In genomic region chr9:94166237-94167054, GRCh38 we compare ENCODE assay signal across 1 cellular context.
TF ChIP-seq lines count a peak whose summit lies in the region.

No MANE protein-coding gene starts in this region.

TF ChIP-seq in H1, 55 proteins besides CTCF, POLR2A, EP300 and RAD21:
- TF ChIP-seq CREB1 (IDR thresholded peaks at IDR 0.05) (peak; percentile 93), KDM4A (IDR thresholded peaks at IDR 0.05; ENCODE audit: low read depth, low read length, severe bottlenecking) (peak; percentile 24), CHD1 (IDR thresholded peaks at IDR 0.05; ENCODE audit: low read depth, low read length) (no peak), EGR1 (IDR thresholded peaks at IDR 0.05; ENCODE audit: borderline replicate concordance, low read depth, low read length) (peak; percentile 60; the same call in 1 of the 2 replicates), GTF2F1 (IDR thresholded peaks at IDR 0.05; ENCODE audit: borderline replicate concordance, low read depth, low read length) (no peak; the same call in 1 of the 2 replicates), BACH1 (IDR thresholded peaks at IDR 0.05; ENCODE audit: low read length) (peak; percentile 36; the same call in 1 of the 2 replicates), SP4 (IDR thresholded peaks at IDR 0.05; ENCODE audit: low read length) (no peak; the same call in 1 of the 2 replicates), KDM1A (IDR thresholded peaks at IDR 0.05; ENCODE audit: borderline replicate concordance, low read length) (no peak), USF2 (IDR thresholded peaks at IDR 0.05; ENCODE audit: low read length) (0 out of 2 replicates have a peak, but pooled peaks have one; percentile 36), BRCA1 (IDR thresholded peaks at IDR 0.05; ENCODE audit: low read depth, low read length) (no peak), TAF7 (optimal IDR thresholded peaks at IDR 0.05; ENCODE audit: borderline replicate concordance, low read depth, low read length) (peak; percentile 88), FOSL1 (IDR thresholded peaks at IDR 0.05; ENCODE audit: insufficient read depth, low read depth, low read length) (no peak), SAP30 (IDR thresholded peaks at IDR 0.05; ENCODE audit: insufficient read depth, insufficient replicate concordance, low read length) (no peak), EZH2 (IDR thresholded peaks at IDR 0.05; ENCODE audit: low read depth, low read length, severe bottlenecking) (no peak), TEAD4 (IDR thresholded peaks at IDR 0.05; ENCODE audit: low read depth, low read length) (peak; percentile 94), SP2 (IDR thresholded peaks at IDR 0.05; ENCODE audit: low read length) (peak; percentile 79), MAX (IDR thresholded peaks at IDR 0.05) (peak; percentile 83), TAF1 (IDR thresholded peaks at IDR 0.05; ENCODE audit: low read depth, low read length) (peak; percentile 95), CBX8 (IDR thresholded peaks at IDR 0.05; ENCODE audit: borderline replicate concordance, low read depth, low read length) (no peak), NANOG (IDR thresholded peaks at IDR 0.05; ENCODE audit: insufficient read depth, low read depth, low read length, poor library complexity, severe bottlenecking) (no peak), RXRA (IDR thresholded peaks at IDR 0.05; ENCODE audit: insufficient read depth, low read depth, low read length) (no peak), ZNF274 (IDR thresholded peaks at IDR 0.05; ENCODE audit: borderline replicate concordance, extremely low read depth, low read length) (no peak), JUND (IDR thresholded peaks at IDR 0.05; ENCODE audit: low read length) (peak; percentile 77), HDAC6 (IDR thresholded peaks at IDR 0.05; ENCODE audit: low read depth, low read length) (no peak), BCL11A (IDR thresholded peaks at IDR 0.05; ENCODE audit: low read depth in 2 of 2, low read length in 2 of 2) (no peak), YY1 (IDR thresholded peaks at IDR 0.05; ENCODE audit: low read depth, low read length) (peak; percentile 81; the same call in 1 of the 2 replicates), JUN (IDR thresholded peaks at IDR 0.05; ENCODE audit: low read depth, low read length) (no peak), NRF1 (IDR thresholded peaks at IDR 0.05; ENCODE audit: low read depth, low read length) (no peak), ATF3 (IDR thresholded peaks at IDR 0.05; ENCODE audit: insufficient read depth, low read depth, low read length) (0 out of 2 replicates have a peak, but pooled peaks have one; percentile 20), TCF12 (IDR thresholded peaks at IDR 0.05; ENCODE audit: low read depth, low read length) (no peak), POU5F1 (IDR thresholded peaks at IDR 0.05; ENCODE audit: low read depth, low read length) (no peak), GABPA (IDR thresholded peaks at IDR 0.05; ENCODE audit: borderline replicate concordance, insufficient read depth, low read length) (peak; percentile 91), CHD2 (IDR thresholded peaks at IDR 0.05; ENCODE audit: low read length) (peak; percentile 89), RNF2 (IDR thresholded peaks at IDR 0.05; ENCODE audit: borderline replicate concordance, low read depth, low read length, missing control alignments, poor library complexity, severe bottlenecking) (no peak), RFX5 (IDR thresholded peaks at IDR 0.05; ENCODE audit: borderline replicate concordance, low read depth, low read length) (no peak), SP1 (IDR thresholded peaks at IDR 0.05; ENCODE audit: low read depth, low read length) (peak; percentile 98), SIN3A (conservative IDR thresholded peaks at IDR 0.05 in 1 of 2, IDR thresholded peaks at IDR 0.05 in 1 of 2; ENCODE audit: low read depth in 1 of 2, low read length in 2 of 2) (peak in 1 of 2 experiments; percentile 21; a peak in 1 of 4 replicates), POLR2AphosphoS5 (IDR thresholded peaks at IDR 0.05; ENCODE audit: low read depth, low read length) (peak; percentile 88), SRF (IDR thresholded peaks at IDR 0.05; ENCODE audit: low read depth, low read length) (no peak), RBBP5 (IDR thresholded peaks at IDR 0.05; ENCODE audit: borderline replicate concordance, low read depth, low read length) (no peak), SIRT6 (IDR thresholded peaks at IDR 0.05; ENCODE audit: low read length) (no peak), HDAC2 (IDR thresholded peaks at IDR 0.05; ENCODE audit: borderline replicate concordance in 1 of 2, low read depth in 2 of 2, low read length in 2 of 2) (no peak), CTBP2 (IDR thresholded peaks at IDR 0.05; ENCODE audit: borderline replicate concordance, insufficient read depth, insufficient read length, low read length) (no peak), MAFK (IDR thresholded peaks at IDR 0.05; ENCODE audit: low read depth, low read length) (no peak), E2F6 (IDR thresholded peaks at IDR 0.05) (peak; percentile 75), ASH2L (IDR thresholded peaks at IDR 0.05; ENCODE audit: low read length) (no peak), CBX5 (IDR thresholded peaks at IDR 0.05; ENCODE audit: low read depth, low read length) (no peak), CEBPB (IDR thresholded peaks at IDR 0.05; ENCODE audit: low read depth, low read length) (no peak), PHF8 (conservative IDR thresholded peaks at IDR 0.05; ENCODE audit: low read depth, low read length) (peak; percentile 99), KDM5A (IDR thresholded peaks at IDR 0.05; ENCODE audit: low read length) (no peak), SUZ12 (IDR thresholded peaks at IDR 0.05; ENCODE audit: low read length) (no peak), CHD7 (IDR thresholded peaks at IDR 0.05; ENCODE audit: insufficient replicate concordance, low read length) (no peak), ATF2 (IDR thresholded peaks at IDR 0.05; ENCODE audit: low read length) (no peak), SIX5 (IDR thresholded peaks at IDR 0.05; ENCODE audit: low read depth, low read length) (no peak), TBP (IDR thresholded peaks at IDR 0.05; ENCODE audit: low read depth, low read length) (no peak; the same call in 1 of the 2 replicates)
